ENCODE assay signal across 21 cellular contexts in genomic region chr12:28247806-28248205, GRCh38. TPM values are rescaled to one million over a fixed set of nuclear protein-coding genes. Genes with fewer than 3 reads are reported as not detected.
DNase-seq lines count a peak whose midpoint lies in the region; ATAC-seq, FAIRE-seq and TF ChIP-seq lines count a peak whose summit lies in the region.
"Had no signal": no experiment of that assay in that cellular context is flagged by ENCODE, and none has a peak within 500 bp of the region (broad histone marks: within the 10 kb centered on the region; RNA-seq: fewer than 3 reads in every experiment).

No MANE protein-coding gene starts in this region.

- peak overlapping the region; percentile 41 to 59 for H3K27ac Mint-ChIP-seq in effector memory CD8-positive, alpha-beta T cell
- H3K27ac Mint-ChIP-seq in natural killer cell treated with Interleukin-12 subunit alpha and Interleukin-12 subunit beta and Interleukin-15 and Interleukin-18, amount 100 ng/mL, for 72 hours, result peak overlapping the region; percentile 3 to 61
- H3K27ac Mint-ChIP-seq in osteocyte (ENCODE audit: unreplicated experiment), result no peak overlapping the region
- H3K27ac Mint-ChIP-seq: HFFc6 had no signal

- FAIRE-seq in HTR-8/SVneo (lab: Jason Lieb, UNC), result peak; percentile 36
- FAIRE-seq: GM12878 had no signal

- no peak for ATAC-seq in effector memory CD8-positive, alpha-beta T cell (replicated peaks)
- no peak for ATAC-seq in natural killer cell treated with Interleukin-12 subunit alpha and Interleukin-12 subunit beta and Interleukin-15 and Interleukin-18, amount 100 ng/mL, for 72 hours
- ATAC-seq in GM21447 (IDR thresholded peaks at IDR 0.05; ENCODE audit: unreplicated experiment) (no peak), GM19328 (IDR thresholded peaks at IDR 0.05; ENCODE audit: unreplicated experiment) (no peak)
- ATAC-seq: PC-3 had no signal

- H3K4me3 Mint-ChIP-seq in effector memory CD8-positive, alpha-beta T cell, result no peak overlapping the region
- peak overlapping the region; percentile 53 for H3K4me3 Mint-ChIP-seq in natural killer cell treated with Interleukin-12 subunit alpha and Interleukin-12 subunit beta and Interleukin-15 and Interleukin-18, amount 100 ng/mL, for 72 hours
- no peak overlapping the region for H3K4me3 Mint-ChIP-seq in osteocyte (ENCODE audit: unreplicated experiment)
- H3K4me3 Mint-ChIP-seq: HFFc6 had no signal

- no peak for DNase-seq in HTR-8/SVneo (ENCODE audit: insufficient read length, low spot score)
- DNase-seq in effector memory CD8-positive, alpha-beta T cell, result no peak
- DNase-seq in natural killer cell treated with Interleukin-12 subunit alpha and Interleukin-12 subunit beta and Interleukin-15 and Interleukin-18, amount 100 ng/mL, for 72 hours (ENCODE audit: low spot score), result no peak
- no peak for DNase-seq in stimulated activated CD8-positive, alpha-beta memory T cell treated with anti-CD3 and anti-CD28 coated beads, Interleukin-4, amount 100 ng/mL, for 48 hours
- no peak for DNase-seq in osteocyte (ENCODE audit: extremely low spot score, unreplicated experiment)
- DNase-seq: ACHN, GF-D8, H7, HFFc6, KG1, MV-4-11, NCI-H187, NCI-H226, NCI-H524 treated with DMSO at 0.1 percent for 48 hours, PC-3, RPMI8226, SHP77 treated with DMSO at 0.1 percent for 48 hours, SK-N-SH had no signal

- H3K27me3 Mint-ChIP-seq in effector memory CD8-positive, alpha-beta T cell, result no peaks in the 10 kb centered on the region
- no peaks in the 10 kb centered on the region for H3K27me3 Mint-ChIP-seq in natural killer cell treated with Interleukin-12 subunit alpha and Interleukin-12 subunit beta and Interleukin-15 and Interleukin-18, amount 100 ng/mL, for 72 hours
- H3K27me3 Mint-ChIP-seq in osteocyte (ENCODE audit: unreplicated experiment), result no peaks in the 10 kb centered on the region

- TF ChIP-seq CTCF in osteocyte (IDR thresholded peaks at IDR 0.05), result no peak

- no peaks in the 10 kb centered on the region for H3K9me3 Mint-ChIP-seq in effector memory CD8-positive, alpha-beta T cell
- H3K9me3 Mint-ChIP-seq in natural killer cell treated with Interleukin-12 subunit alpha and Interleukin-12 subunit beta and Interleukin-15 and Interleukin-18, amount 100 ng/mL, for 72 hours, result no peaks in the 10 kb centered on the region
- H3K9me3 Mint-ChIP-seq in osteocyte (ENCODE audit: unreplicated experiment), result peaks cover 6% of the 10 kb centered on the region
- H3K9me3 Mint-ChIP-seq: HFFc6 had no signal

- H3K36me3 Mint-ChIP-seq in effector memory CD8-positive, alpha-beta T cell (ENCODE audit: insufficient read depth), result no peaks in the 10 kb centered on the region
- H3K36me3 Mint-ChIP-seq in natural killer cell treated with Interleukin-12 subunit alpha and Interleukin-12 subunit beta and Interleukin-15 and Interleukin-18, amount 100 ng/mL, for 72 hours, result no peaks in the 10 kb centered on the region
- H3K36me3 Mint-ChIP-seq in osteocyte (ENCODE audit: unreplicated experiment), result peaks cover 2% of the 10 kb centered on the region

- H3K4me1 Mint-ChIP-seq in effector memory CD8-positive, alpha-beta T cell (ENCODE audit: low read depth in 2 of 2), result peaks cover 44 to 60% of the 10 kb centered on the region in 2 donors
- H3K4me1 Mint-ChIP-seq in natural killer cell treated with Interleukin-12 subunit alpha and Interleukin-12 subunit beta and Interleukin-15 and Interleukin-18, amount 100 ng/mL, for 72 hours (ENCODE audit: low read depth in 2 of 2), result peaks cover 50 to 64% of the 10 kb centered on the region in 2 donors
- H3K4me1 Mint-ChIP-seq in osteocyte (ENCODE audit: unreplicated experiment), result peaks cover 2% of the 10 kb centered on the region

RNA-seq across cellular contexts. Expression of gene CCDC91, which starts 57.5 kb away (rescaled TPM):
- total RNA-seq in natural killer cell treated with Interleukin-12 subunit alpha and Interleukin-12 subunit beta and Interleukin-15 and Interleukin-18, amount 100 ng/mL, for 72 hours, result 10 to 100 TPM; 21.7 to 44.6 TPM
- 17.5 and 19.1 TPM in 2 replicates for total RNA-seq in osteocyte
